ENCODE assay signal across 22 cellular contexts in genomic region chr5:108361239-108361638, GRCh38.
"Had no signal": no experiment of that assay in that cellular context is flagged by ENCODE, and none has a peak within 500 bp of the region (broad histone marks: within the 10 kb centered on the region; RNA-seq: fewer than 3 reads in every experiment).

No MANE protein-coding gene starts in this region.

- DNase-seq: cortex of kidney; effector memory CD8-positive, alpha-beta T cell; foreskin fibroblast; heart left ventricle; kidney; left lung; mesenchymal stem cell; natural killer cell; occipital lobe; ovary; posterior cingulate gyrus; right lobe of liver; spleen; stimulated activated CD4-positive, alpha-beta T cell treated with anti-CD3 and anti-CD28 coated beads, Interleukin-4, amount 100 ng/mL, for 4 hours; upper lobe of right lung; uterus had no signal

- H3K27ac ChIP-seq: gastroesophageal sphincter, heart left ventricle, hepatocyte, left lung, ovary, right lobe of liver, spleen, thoracic aorta, tibial nerve, upper lobe of right lung, uterus had no signal

- H3K36me3 ChIP-seq: ovary, right lobe of liver, thoracic aorta, uterus had no signal

- H2AFZ ChIP-seq: hepatocyte had no signal

- H3K4me3 Mint-ChIP-seq: effector memory CD8-positive, alpha-beta T cell; natural killer cell; stimulated activated memory B cell treated with anti-CD40 and anti-IgM and Interleukin-4, amounts not matched to agents 10 μg/mL and 1 μg/mL and 100 μg/mL, for 72 hours; stimulated activated naive CD8-positive, alpha-beta T cell treated with anti-CD3 and anti-CD28 coated beads, Interleukin-15, Interleukin-2, amounts not matched to agents 100 ng/mL and 50 ng/mL, for 24 hours had no signal

- H3K9me3 ChIP-seq: gastroesophageal sphincter, heart left ventricle, left lung, ovary, right lobe of liver, spleen, thoracic aorta, tibial nerve, upper lobe of right lung, uterus had no signal

- H3K4me2 ChIP-seq: hepatocyte had no signal

- H3K4me3 ChIP-seq: gastroesophageal sphincter, heart left ventricle, hepatocyte, left lung, ovary, right lobe of liver, spleen, thoracic aorta, tibial nerve, upper lobe of right lung, uterus had no signal

- H3K27me3 Mint-ChIP-seq: effector memory CD8-positive, alpha-beta T cell; stimulated activated memory B cell treated with anti-CD40 and anti-IgM and Interleukin-4, amounts not matched to agents 10 μg/mL and 1 μg/mL and 100 μg/mL, for 72 hours; stimulated activated naive CD8-positive, alpha-beta T cell treated with anti-CD3 and anti-CD28 coated beads, Interleukin-15, Interleukin-2, amounts not matched to agents 100 ng/mL and 50 ng/mL, for 24 hours had no signal

- H3K9me3 Mint-ChIP-seq: effector memory CD8-positive, alpha-beta T cell; natural killer cell; stimulated activated memory B cell treated with anti-CD40 and anti-IgM and Interleukin-4, amounts not matched to agents 10 μg/mL and 1 μg/mL and 100 μg/mL, for 72 hours; stimulated activated naive CD8-positive, alpha-beta T cell treated with anti-CD3 and anti-CD28 coated beads, Interleukin-15, Interleukin-2, amounts not matched to agents 100 ng/mL and 50 ng/mL, for 24 hours had no signal

- H3K4me1 ChIP-seq: left lung, right lobe of liver, spleen, tibial nerve, upper lobe of right lung, uterus had no signal

- ATAC-seq: effector memory CD8-positive, alpha-beta T cell; gastroesophageal sphincter; heart left ventricle; left lung; natural killer cell; right lobe of liver; stimulated activated memory B cell treated with anti-CD40 and anti-IgM and Interleukin-4, amounts not matched to agents 10 μg/mL and 1 μg/mL and 100 μg/mL, for 72 hours; upper lobe of right lung had no signal

- H3K36me3 Mint-ChIP-seq: natural killer cell had no signal

- H3K27me3 ChIP-seq: gastroesophageal sphincter, heart left ventricle, hepatocyte, left lung, ovary, right lobe of liver, spleen, tibial nerve, upper lobe of right lung, uterus had no signal

- H3K27ac Mint-ChIP-seq: natural killer cell; stimulated activated memory B cell treated with anti-CD40 and anti-IgM and Interleukin-4, amounts not matched to agents 10 μg/mL and 1 μg/mL and 100 μg/mL, for 72 hours; stimulated activated naive CD8-positive, alpha-beta T cell treated with anti-CD3 and anti-CD28 coated beads, Interleukin-15, Interleukin-2, amounts not matched to agents 100 ng/mL and 50 ng/mL, for 24 hours had no signal
